ENCODE assay signal across 19 cellular contexts in genomic region chr10:130358981-130359650, GRCh38.
DNase-seq lines count a peak whose midpoint lies in the region; ATAC-seq and TF ChIP-seq lines count a peak whose summit lies in the region.
"Had no signal": no experiment of that assay in that cellular context is flagged by ENCODE, and none has a peak within 500 bp of the region (broad histone marks: within the 10 kb centered on the region; RNA-seq: fewer than 3 reads in every experiment).

No MANE protein-coding gene starts in this region.

- H3K56ac ChIP-seq in mesendoderm (ENCODE audit: low read length), result no peak overlapping the region

- no peak overlapping the region for H3K4me3 ChIP-seq in mesendoderm (ENCODE audit: low read length)
- H3K4me3 ChIP-seq: PC-9, SJCRH30 had no signal

- H2AK5ac ChIP-seq in mesendoderm (ENCODE audit: low read length), result no peak overlapping the region

- H4K8ac ChIP-seq in mesendoderm (ENCODE audit: low read depth, low read length), result no peak overlapping the region

- no peak for ATAC-seq in GM19351 (IDR thresholded peaks at IDR 0.05; ENCODE audit: unreplicated experiment)

- H3K79me1 ChIP-seq in mesendoderm (ENCODE audit: low read length), result no peaks in the 10 kb centered on the region

- H3K4me2 ChIP-seq in mesendoderm (ENCODE audit: low read length), result no peak overlapping the region
- H3K4me2 ChIP-seq: PC-9 had no signal

- H3K27me3 Mint-ChIP-seq in neural crest cell (ENCODE audit: low read depth), result peaks cover 4% of the 10 kb centered on the region

- no peaks in the 10 kb centered on the region for H3K36me3 Mint-ChIP-seq in neural crest cell (ENCODE audit: low read depth)

- H3K36me3 ChIP-seq in mesendoderm (ENCODE audit: control insufficient read depth, insufficient read depth, low read length), result no peaks in the 10 kb centered on the region
- H3K36me3 ChIP-seq: SJCRH30 had no signal

- no peak overlapping the region for H3K4me3 Mint-ChIP-seq in neural crest cell
- H3K4me3 Mint-ChIP-seq: CD8-positive, alpha-beta memory T cell had no signal

- no peaks in the 10 kb centered on the region for H3K27me3 ChIP-seq in mesendoderm (ENCODE audit: insufficient read depth, low read length, poor library complexity)
- H3K27me3 ChIP-seq: SJCRH30 had no signal

- H3K27ac ChIP-seq in mesendoderm (ENCODE audit: low read depth, low read length), result no peak overlapping the region
- H3K27ac ChIP-seq: PC-9, SJCRH30 had no signal

- H3K23ac ChIP-seq in mesendoderm (ENCODE audit: low read length), result no peak overlapping the region

- peak overlapping the region; percentile 62 for H3K27ac Mint-ChIP-seq in neural crest cell (ENCODE audit: unreplicated experiment)

- H2BK120ac ChIP-seq in mesendoderm (ENCODE audit: low read depth, low read length), result no peak overlapping the region

- H4K5ac ChIP-seq in mesendoderm (ENCODE audit: low read length), result no peak overlapping the region

- no peak overlapping the region for H3K18ac ChIP-seq in mesendoderm (ENCODE audit: low read length)

- no CpG with 5 or more reads among the region's 23 CpGs for WGBS in mesendoderm (ENCODE audit: extremely low coverage, insufficient coverage, low lambda C conversion rate)

- no peaks in the 10 kb centered on the region for H3K4me1 ChIP-seq in mesendoderm (ENCODE audit: control insufficient read depth, low read depth, low read length)
- H3K4me1 ChIP-seq: SJCRH30 had no signal

- no peak overlapping the region for H3K9ac ChIP-seq in mesendoderm (ENCODE audit: low read length)

- DNase-seq in activated effector memory CD4-positive, alpha-beta T cell treated with anti-CD3 and anti-CD28 coated beads, Interleukin-2, amount 50 U/mL, for 16 hours, result peak; percentile 42
- DNase-seq in activated effector memory CD4-positive, alpha-beta T cell treated with Interleukin-2 at 50 U/mL for 16 hours, result no peak
- DNase-seq in DMS153 treated with DMSO at 0.1 percent for 48 hours (lab: John Stamatoyannopoulos, UW; ENCODE audit: unreplicated experiment) (peak; percentile 49), Kasumi-1 (lab: John Stamatoyannopoulos, UW) (peak; percentile 5 to 33), neural crest cell (ENCODE audit: low read depth, low spot score) (no peak), GDM1 (lab: John Stamatoyannopoulos, UW) (no peak), mesendoderm (no peak)
- DNase-seq: C1 segment of cervical spinal cord; CD8-positive, alpha-beta memory T cell; DND-41; NCI-H1417 treated with DMSO at 0.1 percent for 48 hours; NCI-H187 treated with DMSO at 0.1 percent for 48 hours; NCI-H226; NCI-H524; NCI-H82; PC-9; SJCRH30; SW 1271 had no signal

- H3K79me2 ChIP-seq in mesendoderm (ENCODE audit: control insufficient read depth, insufficient read depth, low read length), result no peaks in the 10 kb centered on the region

- no peak for TF ChIP-seq CTCF in neural crest cell (conservative IDR thresholded peaks at IDR 0.05)

- H3K4me1 Mint-ChIP-seq in neural crest cell, result no peaks in the 10 kb centered on the region
- H3K4me1 Mint-ChIP-seq: CD8-positive, alpha-beta memory T cell had no signal

- no peak overlapping the region for H2BK15ac ChIP-seq in mesendoderm (replicated peaks; ENCODE audit: low read depth)

- H3K4ac ChIP-seq in mesendoderm (ENCODE audit: low read depth, low read length), result no peak overlapping the region

- H3K9me3 Mint-ChIP-seq in neural crest cell, result no peaks in the 10 kb centered on the region

- no peak overlapping the region for H2BK5ac ChIP-seq in mesendoderm (ENCODE audit: low read length)

Comparison
In these comparisons a context has a peak if more than half of its experiments do, and no peak if none do; other contexts are left out.
1. DNase-seq: peak in activated effector memory CD4-positive, alpha-beta T cell treated with anti-CD3 and anti-CD28 coated beads, Interleukin-2, amount 50 U/mL, for 16 hours (single experiment), DMS153 treated with DMSO at 0.1 percent for 48 hours (single experiment) and Kasumi-1 (2 of 2); none in activated effector memory CD4-positive, alpha-beta T cell treated with Interleukin-2 at 50 U/mL for 16 hours (single experiment), neural crest cell (single experiment), GDM1 (single experiment) and mesendoderm (single experiment).